Comparison of ENCODE assay signal across 10 cellular contexts in the genomic region with DNA sequence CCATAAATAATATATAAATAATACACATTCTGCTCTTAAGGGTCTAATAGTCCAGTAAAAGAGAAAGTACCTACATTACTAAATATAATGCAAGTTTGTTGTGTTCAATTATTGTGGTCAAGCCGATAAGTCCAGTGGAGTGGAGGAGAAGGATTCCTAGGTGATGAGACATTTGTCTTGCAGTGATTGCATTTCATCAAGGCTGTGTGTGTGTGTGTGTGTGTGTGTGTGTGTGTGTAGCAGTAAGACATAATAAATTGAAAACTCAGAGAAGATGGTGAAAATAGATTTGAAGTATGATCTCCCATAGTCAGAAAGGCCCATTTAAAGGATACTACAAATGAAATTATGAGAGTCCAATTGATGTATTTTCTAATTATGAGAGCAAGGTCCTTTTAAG.
DNase-seq lines count a peak whose midpoint lies in the region; ATAC-seq, FAIRE-seq and TF ChIP-seq lines count a peak whose summit lies in the region.
"Had no signal": no experiment of that assay in that cellular context is flagged by ENCODE, and none has a peak within 500 bp of the region (broad histone marks: within the 10 kb centered on the region; RNA-seq: fewer than 3 reads in every experiment).

No MANE protein-coding gene starts in this region.

- ATAC-seq in HG02970 (IDR thresholded peaks at IDR 0.05; ENCODE audit: low FRiP score, unreplicated experiment) (no peak), HG02610 (IDR thresholded peaks at IDR 0.05; ENCODE audit: unreplicated experiment) (no peak)
- ATAC-seq: right cardiac atrium had no signal

- no peak overlapping the region for H3K4me3 ChIP-seq in AG04450 (ENCODE audit: low read depth, low read length)
- no peak overlapping the region for H3K4me3 ChIP-seq in bronchial epithelial cell (ENCODE audit: low read depth, low read length)
- H3K4me3 ChIP-seq: BLaER1 treated with 17β-estradiol and CSF1 and Interleukin-3, amounts not matched to agents 10 nM and 100 nM had no signal

- H3K9me3 ChIP-seq in AG04450 (ENCODE audit: control insufficient read depth, insufficient read depth, low read length) = no peaks in the 10 kb centered on the region; the same call in 1 of the 2 replicates
- H3K9me3 ChIP-seq: BLaER1 treated with 17β-estradiol and CSF1 and Interleukin-3, amounts not matched to agents 10 nM and 100 nM had no signal

- no peaks in the 10 kb centered on the region for H3K27me3 ChIP-seq in AG04450 (ENCODE audit: control insufficient read depth, insufficient read depth, low read length)
- no peaks in the 10 kb centered on the region for H3K27me3 ChIP-seq in bronchial epithelial cell (ENCODE audit: control insufficient read depth, insufficient read depth, low read length)
- H3K27me3 ChIP-seq: BLaER1 treated with 17β-estradiol and CSF1 and Interleukin-3, amounts not matched to agents 10 nM and 100 nM had no signal

- DNase-seq in AG04450 (ENCODE audit: low read depth, low spot score) (peak; percentile 78), LHCN-M2 (ENCODE audit: low read depth) (peak; percentile 98), bronchial epithelial cell (ENCODE audit: low read depth) (peak; percentile 74), myocyte (ENCODE audit: low read depth) (peak; percentile 93), NCI-H187 (lab: John Stamatoyannopoulos, UW) (no peak), cardiac septum (ENCODE audit: low spot score) (no peak)
- DNase-seq: right cardiac atrium had no signal

- H3K36me3 ChIP-seq in bronchial epithelial cell (ENCODE audit: control insufficient read depth, insufficient read depth, low read length) = no peaks in the 10 kb centered on the region
- H3K36me3 ChIP-seq: BLaER1 treated with 17β-estradiol and CSF1 and Interleukin-3, amounts not matched to agents 10 nM and 100 nM had no signal

- CTCF ChIA-PET in AG04450 (lab: Charles Lee) = no interaction called here

- no peak overlapping the region for H3K27ac ChIP-seq in AG04450 (ENCODE audit: low read depth, low read length)
- H3K27ac ChIP-seq: BLaER1 treated with 17β-estradiol and CSF1 and Interleukin-3, amounts not matched to agents 10 nM and 100 nM had no signal

- POLR2A ChIA-PET in AG04450 (lab: Yijun Ruan, JAX) = no interaction called here

- FAIRE-seq in bronchial epithelial cell (lab: Jason Lieb, UNC) = no peak

- intact Hi-C loops in cardiac septum (cut with DNase I) = no loop called here

- TF ChIP-seq CTCF in AG04450 (IDR thresholded peaks at IDR 0.05; ENCODE audit: low read depth, low read length) = no peak
- no peak for TF ChIP-seq CTCF in bronchial epithelial cell (IDR thresholded peaks at IDR 0.05; ENCODE audit: insufficient read depth, low read length, severe bottlenecking)

Comparison
In these comparisons a context has a peak if more than half of its experiments do, and no peak if none do; other contexts are left out.
1. DNase-seq: peak in AG04450 (single experiment), LHCN-M2 (single experiment), bronchial epithelial cell (single experiment) and myocyte (single experiment); none in NCI-H187 (0 of 2) and cardiac septum (single experiment).